ENCODE assay signal across 8 cellular contexts in genomic region chr1:214123061-214123784, GRCh38.
DNase-seq lines count a peak whose midpoint lies in the region; ATAC-seq and TF ChIP-seq lines count a peak whose summit lies in the region.

No MANE protein-coding gene starts in this region.

- peaks cover 35% of the 10 kb centered on the region for H3K4me1 Mint-ChIP-seq in progenitor cell of endocrine pancreas (ENCODE audit: low read depth)
- no peaks in the 10 kb centered on the region for H3K4me1 Mint-ChIP-seq in activated T-helper 1 cell treated with anti-CD3 and anti-CD28 coated beads, Interleukin-12 subunit alpha, Interleukin-12 subunit beta, Interleukin-2, Interleukin-4 antibody, amounts not matched to agents 30 ng/mL and 10 ng/mL and 1 ng/mL, durations not matched to agents 14 hours and 24 hours and 36 hours (ENCODE audit: low read depth)

- H3K27me3 ChIP-seq in AG04450 (ENCODE audit: control insufficient read depth, insufficient read depth, low read length) = peaks cover 5% of the 10 kb centered on the region

- peak; percentile 69 for TF ChIP-seq CTCF in AG04450 (IDR thresholded peaks at IDR 0.05; ENCODE audit: low read depth, low read length)
- TF ChIP-seq CTCF in progenitor cell of endocrine pancreas (IDR thresholded peaks at IDR 0.05; ENCODE audit: unreplicated experiment) = peak; percentile 68

- ATAC-seq in GM18498 (IDR thresholded peaks at IDR 0.05; ENCODE audit: unreplicated experiment) = peak; percentile 87
- ATAC-seq in HG03139 (IDR thresholded peaks at IDR 0.05; ENCODE audit: unreplicated experiment) = peak; percentile 70

- no peak overlapping the region for H3K27ac ChIP-seq in AG04450 (ENCODE audit: low read depth, low read length)

- POLR2A ChIA-PET in AG04450 (lab: Yijun Ruan, JAX) = no interaction called here

- peak overlapping the region; percentile 15 for H3K27ac Mint-ChIP-seq in progenitor cell of endocrine pancreas
- no peak overlapping the region for H3K27ac Mint-ChIP-seq in activated T-helper 1 cell treated with anti-CD3 and anti-CD28 coated beads, Interleukin-12 subunit alpha, Interleukin-12 subunit beta, Interleukin-2, Interleukin-4 antibody, amounts not matched to agents 30 ng/mL and 10 ng/mL and 1 ng/mL, durations not matched to agents 14 hours and 24 hours and 36 hours

- no peaks in the 10 kb centered on the region for H3K36me3 Mint-ChIP-seq in progenitor cell of endocrine pancreas (ENCODE audit: insufficient read depth)
- no peaks in the 10 kb centered on the region for H3K36me3 Mint-ChIP-seq in activated T-helper 1 cell treated with anti-CD3 and anti-CD28 coated beads, Interleukin-12 subunit alpha, Interleukin-12 subunit beta, Interleukin-2, Interleukin-4 antibody, amounts not matched to agents 30 ng/mL and 10 ng/mL and 1 ng/mL, durations not matched to agents 14 hours and 24 hours and 36 hours (ENCODE audit: low read depth)

- no peak overlapping the region for H3K4me3 Mint-ChIP-seq in progenitor cell of endocrine pancreas (ENCODE audit: low read depth)
- no peak overlapping the region for H3K4me3 Mint-ChIP-seq in activated T-helper 1 cell treated with anti-CD3 and anti-CD28 coated beads, Interleukin-12 subunit alpha, Interleukin-12 subunit beta, Interleukin-2, Interleukin-4 antibody, amounts not matched to agents 30 ng/mL and 10 ng/mL and 1 ng/mL, durations not matched to agents 14 hours and 24 hours and 36 hours

- CTCF ChIA-PET in AG04450 (lab: Charles Lee) = interaction anchor here (0.5 to 1.8 kb wide), 36 partner anchors 8 to 1515 kb away, joined by 3 to 22 read pairs (median 5); partner anchors contain the start of genes ATF3 and PROX1

- H3K9me3 ChIP-seq in AG04450 (ENCODE audit: control insufficient read depth, insufficient read depth, low read length) = peaks cover 2% of the 10 kb centered on the region; the same call in 1 of the 2 replicates

- intact Hi-C loops in head of caudate nucleus (cut with DNase I) = loop anchor here (10.0 kb wide), 2 partner anchors 558 to 998 kb away; no protein-coding TSS in a partner anchor
- intact Hi-C loops in activated T-helper 1 cell treated with anti-CD3 and anti-CD28 coated beads, Interleukin-12 subunit alpha, Interleukin-12 subunit beta, Interleukin-2, Interleukin-4 antibody, amounts not matched to agents 30 ng/mL and 10 ng/mL and 1 ng/mL, durations not matched to agents 14 hours and 24 hours and 36 hours (cut with micrococcal nuclease) = loop anchor here (2.0 kb wide), 1 partner anchor 878 kb away; no protein-coding TSS in a partner anchor

- H3K4me3 ChIP-seq in AG04450 (ENCODE audit: low read depth, low read length) = no peak overlapping the region

- DNase-seq in AG04450 (ENCODE audit: low read depth, low spot score) (peak; percentile 10), NCI-H2196 (lab: John Stamatoyannopoulos, UW; ENCODE audit: unreplicated experiment) (peak; percentile 83), head of caudate nucleus (peak; percentile 8 to 80 (median 52)), progenitor cell of endocrine pancreas (ENCODE audit: low spot score, unreplicated experiment) (peak; percentile 19)
- peak; percentile 4 to 10 for DNase-seq in activated CD4-positive, alpha-beta T cell treated with anti-CD3 and anti-CD28 coated beads, Interleukin-2, amount 50 U/mL, for 48 hours
- DNase-seq in activated T-helper 1 cell treated with anti-CD3 and anti-CD28 coated beads, Interleukin-12 subunit alpha, Interleukin-12 subunit beta, Interleukin-2, Interleukin-4 antibody, amounts not matched to agents 30 ng/mL and 10 ng/mL and 1 ng/mL, durations not matched to agents 14 hours and 24 hours and 36 hours (ENCODE audit: low spot score) = no peak

- no peaks in the 10 kb centered on the region for H3K27me3 Mint-ChIP-seq in progenitor cell of endocrine pancreas
- H3K27me3 Mint-ChIP-seq in activated T-helper 1 cell treated with anti-CD3 and anti-CD28 coated beads, Interleukin-12 subunit alpha, Interleukin-12 subunit beta, Interleukin-2, Interleukin-4 antibody, amounts not matched to agents 30 ng/mL and 10 ng/mL and 1 ng/mL, durations not matched to agents 14 hours and 24 hours and 36 hours (ENCODE audit: insufficient read depth) = peaks cover 5% of the 10 kb centered on the region

- peaks cover 5% of the 10 kb centered on the region for H3K9me3 Mint-ChIP-seq in progenitor cell of endocrine pancreas (ENCODE audit: low read depth)
- H3K9me3 Mint-ChIP-seq in activated T-helper 1 cell treated with anti-CD3 and anti-CD28 coated beads, Interleukin-12 subunit alpha, Interleukin-12 subunit beta, Interleukin-2, Interleukin-4 antibody, amounts not matched to agents 30 ng/mL and 10 ng/mL and 1 ng/mL, durations not matched to agents 14 hours and 24 hours and 36 hours = peaks cover 11% of the 10 kb centered on the region
